27 cellular contexts compared by ENCODE assay signal in the genomic region with DNA sequence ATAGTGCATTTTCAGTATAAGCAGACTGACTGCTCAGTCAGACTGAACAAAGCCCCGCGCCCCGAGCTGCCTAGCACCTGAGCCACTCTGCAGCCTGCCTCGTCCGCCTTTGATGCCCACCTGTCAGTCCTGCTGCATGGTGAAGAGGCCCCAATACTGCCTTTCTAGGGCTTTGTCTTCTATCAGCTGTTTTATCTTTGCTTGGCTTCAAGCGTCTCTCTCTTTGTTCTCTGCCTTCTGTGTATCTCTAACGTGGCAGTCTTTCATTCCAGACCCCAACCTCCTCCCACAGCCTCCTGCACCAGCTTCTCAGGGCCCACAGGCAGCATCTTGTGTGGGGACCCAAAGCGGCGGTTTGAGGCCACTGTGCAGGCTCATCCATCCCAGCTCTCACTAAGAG.
"Had no signal": no experiment of that assay in that cellular context is flagged by ENCODE, and none has a peak within 500 bp of the region (broad histone marks: within the 10 kb centered on the region; RNA-seq: fewer than 3 reads in every experiment).

No MANE protein-coding gene starts in this region.

- H3K4me1 ChIP-seq: ascending aorta, heart right ventricle, prostate gland, testis had no signal

- DNase-seq: activated CD4-positive, alpha-beta T cell treated with anti-CD3 and anti-CD28 coated beads, Interleukin-2, amount 50 U/mL, for 1 hour; activated CD4-positive, CD25-positive, alpha-beta regulatory T cell treated with anti-CD3 and anti-CD28 coated beads, Interleukin-2, amount 50 U/mL, for 72 hours; activated CD8-positive, alpha-beta T cell treated with anti-CD3 and anti-CD28 coated beads for 36 hours; activated effector memory CD4-positive, alpha-beta T cell treated with Interleukin-2 at 50 U/mL for 16 hours; activated naive CD4-positive, alpha-beta T cell treated with Interleukin-2 at 50 U/mL for 16 hours; activated naive CD8-positive, alpha-beta T cell treated with anti-CD3 and anti-CD28 coated beads for 36 hours; activated T-cell treated with anti-CD3 and anti-CD28 coated beads, Interleukin-2, amount 50 U/mL, for 48 hours; brain microvascular endothelial cell; cortex of kidney; effector memory CD8-positive, alpha-beta T cell; erythroblast; foreskin fibroblast; heart right ventricle; ovary; retina; stimulated activated CD4-positive, alpha-beta T cell treated with anti-CD3 and anti-CD28 coated beads, Interleukin-12 subunit alpha, Interleukin-12 subunit beta, amount 100 ng/mL, for 4 hours; stimulated activated CD4-positive, alpha-beta T cell treated with anti-CD3 and anti-CD28 coated beads, Interleukin-4, amount 100 ng/mL, for 1 hour; stimulated activated naive CD8-positive, alpha-beta T cell treated with anti-CD3 and anti-CD28 coated beads, Interleukin-15, Interleukin-2, amounts not matched to agents 100 U/mL and 50 U/mL, for 24 hours; T-helper 2 cell; testis; trophoblast cell had no signal

- ATAC-seq: activated CD8-positive, alpha-beta T cell treated with anti-CD3 and anti-CD28 coated beads for 36 hours; effector memory CD8-positive, alpha-beta T cell; heart right ventricle; natural killer cell treated with Interleukin-12 subunit alpha and Interleukin-12 subunit beta and Interleukin-15 and Interleukin-18, amount 100 ng/mL, for 72 hours; sciatic nerve; stimulated activated naive CD8-positive, alpha-beta T cell treated with anti-CD3 and anti-CD28 coated beads, Interleukin-15, Interleukin-2, amounts not matched to agents 100 U/mL and 50 U/mL, for 24 hours had no signal

- H3K4me1 Mint-ChIP-seq: memory B cell had no signal

- H3K9me3 Mint-ChIP-seq: activated CD8-positive, alpha-beta T cell treated with anti-CD3 and anti-CD28 coated beads for 36 hours; activated naive CD8-positive, alpha-beta T cell treated with anti-CD3 and anti-CD28 coated beads for 36 hours; effector memory CD8-positive, alpha-beta T cell; natural killer cell treated with Interleukin-12 subunit alpha and Interleukin-12 subunit beta and Interleukin-15 and Interleukin-18, amount 100 ng/mL, for 72 hours had no signal

- H3K4me3 Mint-ChIP-seq: activated CD8-positive, alpha-beta T cell treated with anti-CD3 and anti-CD28 coated beads for 36 hours; activated naive CD8-positive, alpha-beta T cell treated with anti-CD3 and anti-CD28 coated beads for 36 hours; effector memory CD8-positive, alpha-beta T cell; memory B cell; natural killer cell treated with Interleukin-12 subunit alpha and Interleukin-12 subunit beta and Interleukin-15 and Interleukin-18, amount 100 ng/mL, for 72 hours had no signal

- H3K4me3 ChIP-seq: ascending aorta, heart right ventricle, ovary, prostate gland, skin epidermis, testis had no signal

- H3K36me3 ChIP-seq: ascending aorta, brain microvascular endothelial cell, heart right ventricle, ovary, prostate gland had no signal

- H3K36me3 Mint-ChIP-seq: activated naive CD8-positive, alpha-beta T cell treated with anti-CD3 and anti-CD28 coated beads for 36 hours; memory B cell; natural killer cell treated with Interleukin-12 subunit alpha and Interleukin-12 subunit beta and Interleukin-15 and Interleukin-18, amount 100 ng/mL, for 72 hours had no signal

- H3K9me3 ChIP-seq: ascending aorta, heart right ventricle, ovary, prostate gland, testis had no signal

- H3K27me3 Mint-ChIP-seq: activated CD8-positive, alpha-beta T cell treated with anti-CD3 and anti-CD28 coated beads for 36 hours; activated naive CD8-positive, alpha-beta T cell treated with anti-CD3 and anti-CD28 coated beads for 36 hours; effector memory CD8-positive, alpha-beta T cell; memory B cell; natural killer cell treated with Interleukin-12 subunit alpha and Interleukin-12 subunit beta and Interleukin-15 and Interleukin-18, amount 100 ng/mL, for 72 hours had no signal

- H3K27ac ChIP-seq: ascending aorta, brain microvascular endothelial cell, heart right ventricle, ovary, prostate gland, skin epidermis, testis had no signal

- H3K27me3 ChIP-seq: ascending aorta, brain microvascular endothelial cell, ovary, testis had no signal

- H3K27ac Mint-ChIP-seq: activated CD8-positive, alpha-beta T cell treated with anti-CD3 and anti-CD28 coated beads for 36 hours; activated naive CD8-positive, alpha-beta T cell treated with anti-CD3 and anti-CD28 coated beads for 36 hours; effector memory CD8-positive, alpha-beta T cell; memory B cell; natural killer cell treated with Interleukin-12 subunit alpha and Interleukin-12 subunit beta and Interleukin-15 and Interleukin-18, amount 100 ng/mL, for 72 hours had no signal
